Comparison of ENCODE assay signal across 20 cellular contexts in genomic region chr10:53357587-53357986, GRCh38.
"Had no signal": no experiment of that assay in that cellular context is flagged by ENCODE, and none has a peak within 500 bp of the region (broad histone marks: within the 10 kb centered on the region; RNA-seq: fewer than 3 reads in every experiment).

No MANE protein-coding gene starts in this region.

- H3K4me3 ChIP-seq: coronary artery, lower lobe of right lung, psoas muscle, spleen, uterus had no signal

- H3K36me3 ChIP-seq: lower lobe of right lung, spleen, uterus had no signal

- H3K27me3 ChIP-seq: spleen, uterus had no signal

- H3K27ac ChIP-seq: coronary artery, lower lobe of right lung, psoas muscle, spleen, uterus had no signal

- DNase-seq: activated CD4-positive, alpha-beta memory T cell treated with anti-CD3 and anti-CD28 coated beads for 36 hours; activated CD8-positive, alpha-beta memory T cell treated with anti-CD3 and anti-CD28 coated beads, Interleukin-2, amount 10 ng/mL, durations not matched to agents 7 days and 5 days; activated effector memory CD4-positive, alpha-beta T cell treated with anti-CD3 and anti-CD28 coated beads, Interleukin-2, amount 50 U/mL, for 16 hours; activated T-cell treated with anti-CD3 and anti-CD28 coated beads, Interleukin-2, amount 50 U/mL, for 24 hours; foreskin fibroblast; glutamatergic neuron; hypothalamus; left colon; lower lobe of right lung; psoas muscle; spleen; T-helper 1 cell; T1000; uterus had no signal

- ATAC-seq: activated CD8-positive, alpha-beta memory T cell treated with anti-CD3 and anti-CD28 coated beads, Interleukin-2, amount 10 ng/mL, durations not matched to agents 7 days and 5 days; activated naive CD4-positive, alpha-beta T cell treated with anti-CD3 and anti-CD28 coated beads, Interleukin-2, amount 50 U/mL, for 72 hours; left colon; lower lobe of right lung; psoas muscle; sciatic nerve; stimulated activated effector memory CD8-positive, alpha-beta T cell treated with anti-CD3 and anti-CD28 coated beads, Interleukin-12 subunit alpha, Interleukin-12 subunit beta, amount 100 ng/mL, for 72 hours had no signal

- H3K4me1 ChIP-seq: lower lobe of right lung, psoas muscle, spleen, uterus had no signal

- H3K36me3 Mint-ChIP-seq: activated CD4-positive, alpha-beta memory T cell treated with anti-CD3 and anti-CD28 coated beads for 36 hours; activated CD8-positive, alpha-beta memory T cell treated with anti-CD3 and anti-CD28 coated beads, Interleukin-2, amount 10 ng/mL, durations not matched to agents 7 days and 5 days; stimulated activated effector memory CD8-positive, alpha-beta T cell treated with anti-CD3 and anti-CD28 coated beads, Interleukin-12 subunit alpha, Interleukin-12 subunit beta, amount 100 ng/mL, for 72 hours had no signal

- H3K27me3 Mint-ChIP-seq: activated CD4-positive, alpha-beta memory T cell treated with anti-CD3 and anti-CD28 coated beads for 36 hours; activated CD8-positive, alpha-beta memory T cell treated with anti-CD3 and anti-CD28 coated beads, Interleukin-2, amount 10 ng/mL, durations not matched to agents 7 days and 5 days; activated T-cell treated with anti-CD3 and anti-CD28 coated beads, Interleukin-2, amount 50 U/mL, for 24 hours; central memory CD8-positive, alpha-beta T cell had no signal

- H3K27ac Mint-ChIP-seq: activated CD4-positive, alpha-beta memory T cell treated with anti-CD3 and anti-CD28 coated beads for 36 hours; activated CD8-positive, alpha-beta memory T cell treated with anti-CD3 and anti-CD28 coated beads, Interleukin-2, amount 10 ng/mL, durations not matched to agents 7 days and 5 days; activated naive CD4-positive, alpha-beta T cell treated with anti-CD3 and anti-CD28 coated beads, Interleukin-2, amount 50 U/mL, for 72 hours; activated T-cell treated with anti-CD3 and anti-CD28 coated beads, Interleukin-2, amount 50 U/mL, for 24 hours; stimulated activated effector memory CD8-positive, alpha-beta T cell treated with anti-CD3 and anti-CD28 coated beads, Interleukin-12 subunit alpha, Interleukin-12 subunit beta, amount 100 ng/mL, for 72 hours had no signal

- H3K4me1 Mint-ChIP-seq: activated CD8-positive, alpha-beta memory T cell treated with anti-CD3 and anti-CD28 coated beads, Interleukin-2, amount 10 ng/mL, durations not matched to agents 7 days and 5 days; central memory CD8-positive, alpha-beta T cell; neural crest cell; stimulated activated effector memory CD8-positive, alpha-beta T cell treated with anti-CD3 and anti-CD28 coated beads, Interleukin-12 subunit alpha, Interleukin-12 subunit beta, amount 100 ng/mL, for 72 hours had no signal

- H3K9me3 ChIP-seq: lower lobe of right lung, psoas muscle, uterus had no signal

- H3K4me3 Mint-ChIP-seq: activated CD4-positive, alpha-beta memory T cell treated with anti-CD3 and anti-CD28 coated beads for 36 hours; activated CD8-positive, alpha-beta memory T cell treated with anti-CD3 and anti-CD28 coated beads, Interleukin-2, amount 10 ng/mL, durations not matched to agents 7 days and 5 days; activated T-cell treated with anti-CD3 and anti-CD28 coated beads, Interleukin-2, amount 50 U/mL, for 24 hours; central memory CD8-positive, alpha-beta T cell; neural crest cell; stimulated activated effector memory CD8-positive, alpha-beta T cell treated with anti-CD3 and anti-CD28 coated beads, Interleukin-12 subunit alpha, Interleukin-12 subunit beta, amount 100 ng/mL, for 72 hours had no signal
